Comparison of ENCODE assay signal across 18 cellular contexts in the genomic region with DNA sequence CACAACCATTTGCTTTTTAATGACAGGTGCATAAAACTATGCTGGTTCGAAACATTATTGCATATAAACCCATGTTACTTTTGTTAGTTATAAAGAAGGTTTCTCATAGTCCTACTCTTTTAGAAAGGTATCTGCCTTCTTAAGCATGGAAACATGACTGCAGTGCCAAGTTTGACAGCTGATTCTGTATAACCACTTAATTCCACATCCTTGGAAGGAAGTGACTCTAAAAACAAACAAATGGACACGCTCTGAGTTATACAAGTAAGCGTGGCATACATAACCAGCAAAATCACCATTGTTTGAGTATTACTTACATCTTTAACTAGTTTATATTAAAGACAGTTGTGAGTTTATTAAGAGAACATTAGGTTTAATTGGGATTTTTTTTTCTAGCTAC.
DNase-seq lines count a peak whose midpoint lies in the region; ATAC-seq, FAIRE-seq and TF ChIP-seq lines count a peak whose summit lies in the region.
"Had no signal": no experiment of that assay in that cellular context is flagged by ENCODE, and none has a peak within 500 bp of the region (broad histone marks: within the 10 kb centered on the region; RNA-seq: fewer than 3 reads in every experiment).

No MANE protein-coding gene starts in this region.

- H3K4ac ChIP-seq in mesendoderm (ENCODE audit: low read depth, low read length) = no peak overlapping the region

- TF ChIP-seq CTCF in endothelial cell of umbilical vein (IDR thresholded peaks at IDR 0.05; ENCODE audit: extremely low read depth in 1 of 2, insufficient read depth in 1 of 2, low read depth in 1 of 2, low read length in 2 of 2) (no peak), BE2C (IDR thresholded peaks at IDR 0.05; ENCODE audit: low read depth, low read length) (no peak)

- H3K4me3 ChIP-seq in endothelial cell of umbilical vein (replicated peaks in 1 of 3; ENCODE audit: insufficient read depth in 1 of 3, low read depth in 1 of 3, low read length in 3 of 3) = no peak overlapping the region
- no peak overlapping the region for H3K4me3 ChIP-seq in mesendoderm (ENCODE audit: low read length)
- no peak overlapping the region for H3K4me3 ChIP-seq in naive thymus-derived CD4-positive, alpha-beta T cell (ENCODE audit: low read length)
- H3K4me3 ChIP-seq in BE2C (ENCODE audit: low read depth, low read length) = no peak overlapping the region
- H3K4me3 ChIP-seq: HAP-1 had no signal

- H3K18ac ChIP-seq in mesendoderm (ENCODE audit: low read length) = no peak overlapping the region

- CTCF ChIA-PET in endothelial cell of umbilical vein (lab: Charles Lee) = no interaction called here
- CTCF ChIA-PET in naive thymus-derived CD4-positive, alpha-beta T cell (lab: Charles Lee) = no interaction called here

- no peak overlapping the region for H3K27ac Mint-ChIP-seq in naive thymus-derived CD4-positive, alpha-beta T cell
- H3K27ac Mint-ChIP-seq: CD4-positive, CD25-positive, alpha-beta regulatory T cell had no signal

- peaks cover 0 to 1% (median 0%) of the 10 kb centered on the region in 7 donors for H3K4me1 Mint-ChIP-seq in naive thymus-derived CD4-positive, alpha-beta T cell
- H3K4me1 Mint-ChIP-seq: CD4-positive, CD25-positive, alpha-beta regulatory T cell had no signal

- H2AK5ac ChIP-seq in mesendoderm (ENCODE audit: low read length) = no peak overlapping the region

- H3K36me3 ChIP-seq in endothelial cell of umbilical vein (ENCODE audit: control insufficient read depth in 2 of 2, extremely low read depth in 1 of 2, insufficient read depth in 2 of 2, low read length in 2 of 2) (no peaks in the 10 kb centered on the region), mesendoderm (ENCODE audit: control insufficient read depth, insufficient read depth, low read length) (no peaks in the 10 kb centered on the region), BE2C (no peaks in the 10 kb centered on the region)
- H3K36me3 ChIP-seq in naive thymus-derived CD4-positive, alpha-beta T cell (ENCODE audit: control insufficient read depth in 2 of 3, insufficient read depth in 3 of 3, low read length in 3 of 3) = no peaks in the 10 kb centered on the region
- H3K36me3 ChIP-seq: HAP-1 had no signal

- peak overlapping the region; percentile 38 for H2AFZ ChIP-seq in endothelial cell of umbilical vein (ENCODE audit: low read depth, low read length)

- H3K27me3 ChIP-seq in endothelial cell of umbilical vein (ENCODE audit: control insufficient read depth in 2 of 2, insufficient read depth in 2 of 2, low read length in 2 of 2) (no peaks in the 10 kb centered on the region), mesendoderm (ENCODE audit: insufficient read depth, low read length, poor library complexity) (no peaks in the 10 kb centered on the region), BE2C (no peaks in the 10 kb centered on the region)
- no peaks in the 10 kb centered on the region for H3K27me3 ChIP-seq in naive thymus-derived CD4-positive, alpha-beta T cell (ENCODE audit: control insufficient read depth in 2 of 2, insufficient read depth in 2 of 2, low read length in 2 of 2)

- no peak overlapping the region for H2BK5ac ChIP-seq in mesendoderm (ENCODE audit: low read length)

- no peaks in the 10 kb centered on the region for H3K27me3 Mint-ChIP-seq in naive thymus-derived CD4-positive, alpha-beta T cell
- H3K27me3 Mint-ChIP-seq: CD4-positive, CD25-positive, alpha-beta regulatory T cell had no signal

- H3K79me2 ChIP-seq in endothelial cell of umbilical vein (ENCODE audit: control insufficient read depth, insufficient read depth, low read length) = no peaks in the 10 kb centered on the region
- no peaks in the 10 kb centered on the region for H3K79me2 ChIP-seq in mesendoderm (ENCODE audit: control insufficient read depth, insufficient read depth, low read length)

- H4K20me1 ChIP-seq in endothelial cell of umbilical vein (replicated peaks; ENCODE audit: control insufficient read depth, extremely low read depth, insufficient read depth, low read length) = no peaks in the 10 kb centered on the region

- WGBS in mesendoderm (ENCODE audit: extremely low coverage, insufficient coverage, low lambda C conversion rate) = no CpG with 5 or more reads among the region's 3 CpGs

- dilution Hi-C loops in endothelial cell of umbilical vein (cut with MboI; ENCODE audit: extremely low pct_ligation_motif_present, low sequenced_read_pairs) = no loop called here

- no peaks in the 10 kb centered on the region for H3K79me1 ChIP-seq in mesendoderm (ENCODE audit: low read length)

- H3K9ac ChIP-seq in endothelial cell of umbilical vein (replicated peaks; ENCODE audit: extremely low read depth, insufficient read depth, low read length) (peak overlapping the region; percentile 1), mesendoderm (ENCODE audit: low read length) (no peak overlapping the region)
- H3K9ac ChIP-seq: SK-N-SH had no signal

- FAIRE-seq in endothelial cell of umbilical vein (lab: Jason Lieb, UNC) = peak; percentile 82

- H2BK15ac ChIP-seq in mesendoderm (replicated peaks; ENCODE audit: low read depth) = no peak overlapping the region

- intact Hi-C loops in endothelial cell of umbilical vein (cut with micrococcal nuclease) = loop anchor here (10.0 kb wide), 3 partner anchors 170 to 460 kb away; no protein-coding TSS in a partner anchor
- intact Hi-C loops in naive thymus-derived CD4-positive, alpha-beta T cell (cut with micrococcal nuclease) = no loop called here

- H3K27ac ChIP-seq in endothelial cell of umbilical vein (ENCODE audit: insufficient read depth, low read depth, low read length) (peak overlapping the region; percentile 79), mesendoderm (ENCODE audit: low read depth, low read length) (no peak overlapping the region)
- no peak overlapping the region for H3K27ac ChIP-seq in naive thymus-derived CD4-positive, alpha-beta T cell (ENCODE audit: low read depth, low read length)

- H3K9me3 Mint-ChIP-seq in naive thymus-derived CD4-positive, alpha-beta T cell = peaks cover 0 to 2% (median 0%) of the 10 kb centered on the region in 11 donors

- POLR2A ChIA-PET in endothelial cell of umbilical vein (lab: Charles Lee) = interaction anchor here (0.6 kb wide), 1 partner anchor 850 kb away, joined by 3 read pairs; no protein-coding TSS in a partner anchor
- POLR2A ChIA-PET in naive thymus-derived CD4-positive, alpha-beta T cell (lab: Charles Lee) = no interaction called here

- H3K4me2 ChIP-seq in endothelial cell of umbilical vein (ENCODE audit: insufficient read depth, low read length) (peak overlapping the region; percentile 55), mesendoderm (ENCODE audit: low read length) (no peak overlapping the region)
- H3K4me2 ChIP-seq: SK-N-SH had no signal

- ATAC-seq in naive thymus-derived CD4-positive, alpha-beta T cell = no peak
- ATAC-seq: Panc1, Right ventricle myocardium inferior had no signal

- H3K36me3 Mint-ChIP-seq in naive thymus-derived CD4-positive, alpha-beta T cell = no peaks in the 10 kb centered on the region
- H3K36me3 Mint-ChIP-seq: CD4-positive, CD25-positive, alpha-beta regulatory T cell had no signal

- H4K5ac ChIP-seq in mesendoderm (ENCODE audit: low read length) = no peak overlapping the region

- no peaks in the 10 kb centered on the region for H3K9me3 ChIP-seq in endothelial cell of umbilical vein (replicated peaks; ENCODE audit: control insufficient read depth, insufficient read depth, low read length)
- H3K9me3 ChIP-seq in naive thymus-derived CD4-positive, alpha-beta T cell (ENCODE audit: control insufficient read depth in 2 of 3, low read length in 3 of 3) = no peaks in the 10 kb centered on the region
- H3K9me3 ChIP-seq in BE2C = no peaks in the 10 kb centered on the region
- H3K9me3 ChIP-seq: HAP-1, SK-N-SH had no signal

- H3K56ac ChIP-seq in mesendoderm (ENCODE audit: low read length) = no peak overlapping the region

- H3K9me1 ChIP-seq in endothelial cell of umbilical vein (replicated peaks; ENCODE audit: control insufficient read depth, extremely low read depth, insufficient read depth, low read length) = no peaks in the 10 kb centered on the region

- no TSS peak for BruUV-seq in endothelial cell of umbilical vein (replicated peaks; lab: Mats Ljungman, UMichigan)

- H3K4me3 Mint-ChIP-seq in naive thymus-derived CD4-positive, alpha-beta T cell = no peak overlapping the region
- H3K4me3 Mint-ChIP-seq: CD4-positive, CD25-positive, alpha-beta regulatory T cell had no signal

- H3K23ac ChIP-seq in mesendoderm (ENCODE audit: low read length) = no peak overlapping the region

- DNase-seq in DMS79 treated with DMSO at 0.1 percent for 48 hours (lab: John Stamatoyannopoulos, UW) (peak; percentile 38), M059J (ENCODE audit: low read depth) (peak; percentile 34), endothelial cell of umbilical vein (ENCODE audit: low read depth, low spot score) (peak; percentile 93), myocyte (ENCODE audit: low read depth) (peak; percentile 69), kidney glomerular epithelial cell (lab: John Stamatoyannopoulos, UW) (no peak), mesendoderm (no peak), BE2C (no peak)
- no peak for DNase-seq in naive thymus-derived CD4-positive, alpha-beta T cell
- DNase-seq: AML-193; CD4-positive, CD25-positive, alpha-beta regulatory T cell; NCI-H1694; NCI-H2107; NCI-H510A; NCI-H82; SK-N-SH had no signal

- H4K8ac ChIP-seq in mesendoderm (ENCODE audit: low read depth, low read length) = no peak overlapping the region

- no peak for TF ChIP-seq POLR2A in endothelial cell of umbilical vein (IDR thresholded peaks at IDR 0.05; ENCODE audit: low read depth, low read length)

- no peak overlapping the region for H2BK120ac ChIP-seq in mesendoderm (ENCODE audit: low read depth, low read length)

- H3K4me1 ChIP-seq in endothelial cell of umbilical vein (ENCODE audit: control insufficient read depth, extremely low read depth, insufficient read depth, low read length) = peaks cover 48% of the 10 kb centered on the region
- H3K4me1 ChIP-seq in mesendoderm (ENCODE audit: control insufficient read depth, low read depth, low read length) = no peaks in the 10 kb centered on the region
- H3K4me1 ChIP-seq in naive thymus-derived CD4-positive, alpha-beta T cell (ENCODE audit: control insufficient read depth in 2 of 2, insufficient read depth in 2 of 2, low read length in 2 of 2) = no peaks in the 10 kb centered on the region
- no peaks in the 10 kb centered on the region; the same call in 1 of the 2 replicates for H3K4me1 ChIP-seq in BE2C

TF ChIP-seq in endothelial cell of umbilical vein, 7 proteins besides CTCF, POLR2A, EP300 and RAD21:
- no peak for TF ChIP-seq GATA2 (IDR thresholded peaks at IDR 0.05; ENCODE audit: insufficient read depth, insufficient read length, low read depth, low read length)
- no peak for TF ChIP-seq POLR2AphosphoS5 (IDR thresholded peaks at IDR 0.05; ENCODE audit: insufficient read depth, low read depth, low read length)
- TF ChIP-seq JUN (IDR thresholded peaks at IDR 0.05; ENCODE audit: borderline replicate concordance, insufficient read depth, insufficient read length, low read depth) = peak; percentile 60
- peak; percentile 46 for TF ChIP-seq FOS (IDR thresholded peaks at IDR 0.05; ENCODE audit: borderline replicate concordance, insufficient read depth, low read length)

Comparison
In these comparisons a context has a peak if more than half of its experiments do, and no peak if none do; other contexts are left out.
1. DNase-seq: peak in DMS79 treated with DMSO at 0.1 percent for 48 hours (single experiment), M059J (single experiment), endothelial cell of umbilical vein (single experiment) and myocyte (single experiment); none in kidney glomerular epithelial cell (single experiment), mesendoderm (single experiment), naive thymus-derived CD4-positive, alpha-beta T cell (0 of 9) and BE2C (single experiment).